In genomic region chr3:123201557-123202427, GRCh38 we compare ENCODE assay signal across 8 cellular contexts. TPM values are rescaled to one million over a fixed set of nuclear protein-coding genes. Genes with fewer than 3 reads are reported as not detected.
A peak's percentile ranks its signal among the peaks of the same experiment; 100 is the strongest.
DNase-seq lines count a peak whose midpoint lies in the region; ATAC-seq and TF ChIP-seq lines count a peak whose summit lies in the region.

Gene SEC22A (plus strand): TSS chr3:123201943. CDS start chr3:123209218, 7,275 bp downstream.

- no peaks in the 10 kb centered on the region for H3K36me3 ChIP-seq in mucosa of rectum (ENCODE audit: control insufficient read depth in 2 of 2, insufficient read depth in 2 of 2, low read length in 2 of 2)

- H3K9ac ChIP-seq in mucosa of rectum (ENCODE audit: low read depth in 1 of 2, low read length in 2 of 2), result peak within 1 kb of the TSS; percentile 98 to 99

- peaks cover 10 to 26% (median 12%) of the 10 kb centered on the region in 3 donors for H3K4me1 Mint-ChIP-seq in IgD-negative memory B cell

- H3K27ac Mint-ChIP-seq in IgD-negative memory B cell, result peak within 1 kb of the TSS; percentile 96 to 99 (median 98)

- no peak for TF ChIP-seq CTCF in epithelial cell of proximal tubule (conservative IDR thresholded peaks at IDR 0.05; ENCODE audit: low read depth, low read length)

- H3K4me1 ChIP-seq in mucosa of rectum (ENCODE audit: control insufficient read depth in 2 of 2, insufficient read depth in 2 of 2, low read length in 2 of 2), result peaks cover 5 to 8% of the 10 kb centered on the region in 2 donors

- peak; percentile 98 for DNase-seq in DMS 273 treated with DMSO at 0.1 percent for 48 hours (lab: John Stamatoyannopoulos, UW)
- DNase-seq in OCI-M2 (lab: John Stamatoyannopoulos, UW; ENCODE audit: unreplicated experiment), result peak; percentile 72
- DNase-seq in activated T-cell treated with anti-CD3 and anti-CD28 coated beads for 4 hours, result peak; percentile 92
- DNase-seq in epithelial cell of proximal tubule (ENCODE audit: low read depth), result peak; percentile 60
- peak; percentile 97 for DNase-seq in stimulated activated CD8-positive, alpha-beta memory T cell treated with anti-CD3 and anti-CD28 coated beads, Interleukin-4, amount 100 ng/mL, for 48 hours

- H3K9me3 ChIP-seq in mucosa of rectum (ENCODE audit: control insufficient read depth in 2 of 2, low read length in 2 of 2), result no peaks in the 10 kb centered on the region

- peak within 1 kb of the TSS; percentile 96 to 98 (median 98) for H3K4me3 Mint-ChIP-seq in IgD-negative memory B cell

- H3K9me3 Mint-ChIP-seq in IgD-negative memory B cell, result peaks cover 0 to 8% (median 3%) of the 10 kb centered on the region in 3 donors

- ATAC-seq in GM21529 (IDR thresholded peaks at IDR 0.05; ENCODE audit: unreplicated experiment), result peak; percentile 98

- no peaks in the 10 kb centered on the region for H3K27me3 Mint-ChIP-seq in IgD-negative memory B cell

- H3K27me3 ChIP-seq in mucosa of rectum (ENCODE audit: control insufficient read depth in 2 of 2, insufficient read depth in 2 of 2, low read length in 2 of 2), result no peaks in the 10 kb centered on the region

- peak within 1 kb of the TSS; percentile 97 for H3K4me3 ChIP-seq in epithelial cell of proximal tubule (ENCODE audit: low read depth, low read length)
- peak within 1 kb of the TSS; percentile 97 to 100 for H3K4me3 ChIP-seq in mucosa of rectum (ENCODE audit: low read length in 2 of 2)

- H3K36me3 Mint-ChIP-seq in IgD-negative memory B cell, result no peaks in the 10 kb centered on the region

- H3K27ac ChIP-seq in mucosa of rectum (ENCODE audit: low read depth in 2 of 2, low read length in 2 of 2), result peak within 1 kb of the TSS; percentile 78 to 91

RNA-seq across cellular contexts. Expression of gene SEC22A, which starts in this region (rescaled TPM):
- 10.9 TPM for polyA plus RNA-seq in IgD-negative memory B cell
- total RNA-seq in epithelial cell of proximal tubule, result 29.7 and 35.1 TPM in 2 replicates

Comparison
In these comparisons a context has a peak if more than half of its experiments do, and no peak if none do; other contexts are left out.
1. Peak in every context shown above with its lines: DNase-seq, ATAC-seq, H3K4me3 ChIP-seq and H3K27ac ChIP-seq.